Comparison of ENCODE assay signal across 13 cellular contexts in the genomic region with DNA sequence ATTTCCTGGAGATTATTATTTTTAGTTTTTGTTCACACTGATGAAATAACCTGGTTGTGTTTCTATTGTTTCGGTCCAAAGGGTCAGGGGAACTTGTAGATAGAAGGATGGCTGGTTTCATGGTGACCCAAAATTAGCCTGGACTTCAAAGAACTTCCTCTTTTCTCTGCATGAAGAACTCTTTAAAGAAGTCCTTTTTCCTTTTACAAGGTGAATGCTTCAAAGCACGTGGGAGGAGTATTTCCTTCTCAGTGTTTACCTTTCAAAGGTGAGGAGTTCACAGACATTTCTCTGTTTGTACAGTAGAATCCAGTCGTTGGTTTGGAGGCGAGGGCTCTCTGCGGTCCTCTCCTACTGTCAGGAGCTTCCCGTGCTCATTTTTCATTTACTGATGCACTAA.
DNase-seq lines count a peak whose midpoint lies in the region; ATAC-seq, FAIRE-seq and TF ChIP-seq lines count a peak whose summit lies in the region.
"Had no signal": no experiment of that assay in that cellular context is flagged by ENCODE, and none has a peak within 500 bp of the region (broad histone marks: within the 10 kb centered on the region; RNA-seq: fewer than 3 reads in every experiment).

No MANE protein-coding gene starts in this region.

- CTCF ChIA-PET in A549 (lab: Yijun Ruan, JAX) = no interaction called here

- ATAC-seq in A549 = peak in 1 of 2 experiments; percentile 63; a peak in 3 of 6 replicates
- peak; percentile 96 for ATAC-seq in GM18868 (IDR thresholded peaks at IDR 0.05; ENCODE audit: unreplicated experiment)
- ATAC-seq in HG02852 (IDR thresholded peaks at IDR 0.05; ENCODE audit: unreplicated experiment) = peak; percentile 91
- ATAC-seq: HCT116 had no signal

- H3K27me3 ChIP-seq in osteoblast (ENCODE audit: insufficient read depth, low read length) = no peaks in the 10 kb centered on the region

- H3K4me2 ChIP-seq in A549 (peak overlapping the region; percentile 55), osteoblast (ENCODE audit: insufficient read depth, low read length) (no peak overlapping the region)

- 19% methylated on average over 6 of the region's 6 CpGs for WGBS in A549 (ENCODE audit: missing lambda C conversion rate)

- H2AFZ ChIP-seq in osteoblast (ENCODE audit: low read length) = no peak overlapping the region

- FAIRE-seq in A549 (lab: Jason Lieb, UNC) = no peak

- no peak for TF ChIP-seq CTCF in A549 (IDR thresholded peaks at IDR 0.05)
- no peak for TF ChIP-seq CTCF in osteoblast (IDR thresholded peaks at IDR 0.05; ENCODE audit: extremely low read depth, low read depth, low read length)

- POLR2A ChIA-PET in A549 (lab: Yijun Ruan, JAX) = no interaction called here

- TF ChIP-seq RAD21 in A549 (conservative IDR thresholded peaks at IDR 0.05 in 1 of 2, IDR thresholded peaks at IDR 0.05 in 1 of 2) = no peak

- no peak for TF ChIP-seq EP300 in A549 (IDR thresholded peaks at IDR 0.05)

- no peaks in the 10 kb centered on the region for H3K36me3 ChIP-seq in osteoblast (ENCODE audit: insufficient read depth, low read length)

- H4K20me1 ChIP-seq in osteoblast (ENCODE audit: insufficient read depth, low read length) = no peaks in the 10 kb centered on the region

- H3K4me3 ChIP-seq in A549 = no peak overlapping the region
- no peak overlapping the region for H3K4me3 ChIP-seq in osteoblast (ENCODE audit: insufficient read depth, low read length)

- H3K4me1 ChIP-seq in A549 (peaks cover 39% of the 10 kb centered on the region), osteoblast (ENCODE audit: insufficient read depth, low read length) (no peaks in the 10 kb centered on the region)

- H3K27ac ChIP-seq in A549 (peak overlapping the region; percentile 5 to 59; a peak in 5 of 6 replicates), osteoblast (ENCODE audit: low read depth, low read length) (no peak overlapping the region)

- DNase-seq in A549 (ENCODE audit: low read depth in 1 of 2, low spot score in 1 of 2) = peak in 1 of 2 experiments; percentile 61
- DNase-seq in NAMALWA (ENCODE audit: low spot score) = peak; percentile 21
- DNase-seq in activated naive CD4-positive, alpha-beta T cell treated with Interleukin-2 at 50 U/mL for 16 hours = no peak
- no peak for DNase-seq in NCI-H1417 (lab: John Stamatoyannopoulos, UW)
- no peak for DNase-seq in osteoblast (ENCODE audit: insufficient read length, low spot score, missing footprints)
- DNase-seq in stimulated activated CD4-positive, alpha-beta T cell treated with anti-CD3 and anti-CD28 coated beads, Interleukin-2, amount 100 ng/mL, for 24 hours = no peak
- DNase-seq: activated CD8-positive, alpha-beta memory T cell treated with anti-CD3 and anti-CD28 coated beads for 24 hours; NCI-H510A; nephron progenitor cell; stimulated activated CD4-positive, alpha-beta T cell treated with anti-CD3 and anti-CD28 coated beads, Interleukin-15, amount 100 ng/mL, for 24 hours had no signal

- no peak for TF ChIP-seq POLR2A in A549 (IDR thresholded peaks at IDR 0.05; ENCODE audit: low read length)

- H3K9me3 ChIP-seq in A549 = no peaks in the 10 kb centered on the region
- H3K9me3 ChIP-seq in osteoblast (ENCODE audit: low read depth, low read length) = peaks cover 9% of the 10 kb centered on the region

- H3K79me2 ChIP-seq in osteoblast (ENCODE audit: insufficient read depth, low read length) = no peaks in the 10 kb centered on the region

TF ChIP-seq in A549, 52 proteins besides CTCF, POLR2A, EP300 and RAD21:
- TF ChIP-seq NFE2L2 (conservative IDR thresholded peaks at IDR 0.05; ENCODE audit: low read length) (no peak), RARB (CRISPR knock-in tag; IDR thresholded peaks at IDR 0.05) (no peak), NPAS2 (CRISPR knock-in tag; IDR thresholded peaks at IDR 0.05; ENCODE audit: borderline replicate concordance) (no peak), GATA3 (IDR thresholded peaks at IDR 0.05; ENCODE audit: borderline replicate concordance) (peak; percentile 24; the same call in 1 of the 2 replicates), ZSCAN20 (CRISPR knock-in tag; IDR thresholded peaks at IDR 0.05) (no peak), CEBPB (IDR thresholded peaks at IDR 0.05) (no peak)
- TF ChIP-seq, protein P1, sequence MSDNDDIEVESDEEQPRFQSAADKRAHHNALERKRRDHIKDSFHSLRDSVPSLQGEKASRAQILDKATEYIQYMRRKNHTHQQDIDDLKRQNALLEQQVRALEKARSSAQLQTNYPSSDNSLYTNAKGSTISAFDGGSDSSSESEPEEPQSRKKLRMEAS (IDR thresholded peaks at IDR 0.05) = peak; percentile 30; the same call in 1 of the 2 replicates
TF ChIP-seq in A549: peak in this region for 2.
